Comparison of ENCODE assay signal across 8 cellular contexts in genomic region chr2:66435549-66435875, GRCh38. TPM values are rescaled to one million over a fixed set of nuclear protein-coding genes. Genes with fewer than 3 reads are reported as not detected.
A peak's percentile ranks its signal among the peaks of the same experiment; 100 is the strongest.
DNase-seq lines count a peak whose midpoint lies in the region; ATAC-seq, FAIRE-seq and TF ChIP-seq lines count a peak whose summit lies in the region.

No MANE protein-coding gene starts in this region.

- peaks cover 41% of the 10 kb centered on the region for H3K79me2 ChIP-seq in KMS-11 (ENCODE audit: insufficient read depth, low read depth)

- peaks cover 91% of the 10 kb centered on the region for H3K27me3 Mint-ChIP-seq in dendritic cell treated with granulocyte-macrophage colony-stimulating factor and Interleukin-4, amounts not matched to agents 40 ng/mL and 50 ng/mL, for 4 days
- peaks cover 82 to 86% (median 82%) of the 10 kb centered on the region in 3 donors for H3K27me3 Mint-ChIP-seq in naive B cell

- no peaks in the 10 kb centered on the region for H4K20me1 ChIP-seq in KMS-11 (ENCODE audit: insufficient read depth)

- POLR2A ChIA-PET in AG04450 (lab: Yijun Ruan, JAX), result interaction anchor here (0.7 to 6.8 kb wide), 4 partner anchors 10 to 144 kb away, joined by 3 to 113 read pairs (median 16); no protein-coding TSS in a partner anchor

- H3K9me3 Mint-ChIP-seq in dendritic cell treated with granulocyte-macrophage colony-stimulating factor and Interleukin-4, amounts not matched to agents 40 ng/mL and 50 ng/mL, for 4 days, result no peaks in the 10 kb centered on the region
- H3K9me3 Mint-ChIP-seq in naive B cell, result peaks cover 0 to 3% (median 0%) of the 10 kb centered on the region in 7 donors

- H3K4me2 ChIP-seq in KMS-11, result peak overlapping the region; percentile 94

- peak overlapping the region; percentile 94 for H3K4me3 Mint-ChIP-seq in dendritic cell treated with granulocyte-macrophage colony-stimulating factor and Interleukin-4, amounts not matched to agents 40 ng/mL and 50 ng/mL, for 4 days
- H3K4me3 Mint-ChIP-seq in naive B cell, result peak overlapping the region; percentile 84 to 91 (median 89)

- CTCF ChIA-PET in AG04450 (lab: Charles Lee), result interaction anchor here (0.6 to 0.7 kb wide), 3 partner anchors 661 to 1513 kb away, joined by 3 to 4 read pairs (median 3); no protein-coding TSS in a partner anchor

- H3K4me3 ChIP-seq in AG04450 (ENCODE audit: low read depth, low read length) (peak overlapping the region; percentile 91), KMS-11 (IDR thresholded peaks at IDR 0.05; ENCODE audit: insufficient read depth, low read depth, low read length) (no peak overlapping the region)

- H2AFZ ChIP-seq in KMS-11 (ENCODE audit: low read depth), result peak overlapping the region; percentile 98

- H3K4me1 Mint-ChIP-seq in dendritic cell treated with granulocyte-macrophage colony-stimulating factor and Interleukin-4, amounts not matched to agents 40 ng/mL and 50 ng/mL, for 4 days (ENCODE audit: low read depth), result peaks cover 65% of the 10 kb centered on the region
- peaks cover 38 to 65% (median 54%) of the 10 kb centered on the region in 3 donors for H3K4me1 Mint-ChIP-seq in naive B cell

- no peak for TF ChIP-seq CTCF in AG04450 (IDR thresholded peaks at IDR 0.05; ENCODE audit: low read depth, low read length)
- no peak for TF ChIP-seq CTCF in KMS-11 (conservative IDR thresholded peaks at IDR 0.05; ENCODE audit: low read depth, low read length)

- peaks cover 12% of the 10 kb centered on the region for H3K4me1 ChIP-seq in KMS-11 (ENCODE audit: low read depth, poor library complexity, severe bottlenecking)

- FAIRE-seq in RCC 7860 (lab: Jason Lieb, UNC), result no peak

- H3K27ac ChIP-seq in AG04450 (ENCODE audit: low read depth, low read length) (peak overlapping the region; percentile 96), KMS-11 (peak overlapping the region; percentile 94)

- H3K9ac ChIP-seq in KMS-11, result peak overlapping the region; percentile 92

- no peaks in the 10 kb centered on the region for H3K36me3 ChIP-seq in KMS-11 (ENCODE audit: insufficient read depth)

- H3K36me3 Mint-ChIP-seq in dendritic cell treated with granulocyte-macrophage colony-stimulating factor and Interleukin-4, amounts not matched to agents 40 ng/mL and 50 ng/mL, for 4 days (ENCODE audit: low read depth), result no peaks in the 10 kb centered on the region
- H3K36me3 Mint-ChIP-seq in naive B cell, result peaks cover 0 to 8% of the 10 kb centered on the region in 2 donors

- H3K9me3 ChIP-seq in AG04450 (ENCODE audit: control insufficient read depth, insufficient read depth, low read length), result no peaks in the 10 kb centered on the region; the same call in 1 of the 2 replicates

- intact Hi-C loops in dendritic cell treated with granulocyte-macrophage colony-stimulating factor and Interleukin-4, amounts not matched to agents 40 ng/mL and 50 ng/mL, for 4 days (cut with micrococcal nuclease), result loop anchor here (5.0 to 10.0 kb wide), 2 partner anchors 142 to 959 kb away; partner anchors contain the start of gene ETAA1

- H3K27ac Mint-ChIP-seq in dendritic cell treated with granulocyte-macrophage colony-stimulating factor and Interleukin-4, amounts not matched to agents 40 ng/mL and 50 ng/mL, for 4 days, result no peak overlapping the region
- no peak overlapping the region for H3K27ac Mint-ChIP-seq in naive B cell

- ATAC-seq in naive B cell (ENCODE audit: low read depth in 2 of 2) (no peak), GM18498 (IDR thresholded peaks at IDR 0.05; ENCODE audit: unreplicated experiment) (no peak), GM18907 (IDR thresholded peaks at IDR 0.05; ENCODE audit: unreplicated experiment) (no peak)

- H3K27me3 ChIP-seq in AG04450 (ENCODE audit: control insufficient read depth, insufficient read depth, low read length) (no peaks in the 10 kb centered on the region), KMS-11 (ENCODE audit: insufficient read depth, low read depth) (no peaks in the 10 kb centered on the region)

- DNase-seq in AG04450 (ENCODE audit: low read depth, low spot score) (no peak), naive B cell (no peak), RCC 7860 (ENCODE audit: low spot score) (no peak), HPDE6-E6E7 (ENCODE audit: extremely low spot score) (no peak)

RNA-seq across cellular contexts. Expression of gene MEIS1, which starts 0.6 kb away (rescaled TPM):
- 87.2 and 107 TPM in 2 replicates for polyA plus RNA-seq in AG04450 (2011; rRNA removed)
- 505 and 558 TPM in 2 replicates for polyA minus RNA-seq in AG04450 (2011; rRNA and poly(A)+ RNA removed)
- 1 to 10 TPM in 1 of 6 donors, under 1 TPM in 2, not detected in 3; 0.56 to 1.9 (median 0.90) TPM for polyA plus RNA-seq in naive B cell (ENCODE audit: low read depth in 6 of 6)

Comparison
In these comparisons a context has a peak if more than half of its experiments do, and no peak if none do; other contexts are left out.
1. RNA of gene MEIS1, which starts 0.6 kb away (polyA plus RNA-seq): 87.2 to 107 TPM in AG04450; 0.56 to 1.9 TPM in naive B cell; every median in the first group is over 10 times any median in the second.